ENCODE assay signal across 8 cellular contexts in the genomic region with DNA sequence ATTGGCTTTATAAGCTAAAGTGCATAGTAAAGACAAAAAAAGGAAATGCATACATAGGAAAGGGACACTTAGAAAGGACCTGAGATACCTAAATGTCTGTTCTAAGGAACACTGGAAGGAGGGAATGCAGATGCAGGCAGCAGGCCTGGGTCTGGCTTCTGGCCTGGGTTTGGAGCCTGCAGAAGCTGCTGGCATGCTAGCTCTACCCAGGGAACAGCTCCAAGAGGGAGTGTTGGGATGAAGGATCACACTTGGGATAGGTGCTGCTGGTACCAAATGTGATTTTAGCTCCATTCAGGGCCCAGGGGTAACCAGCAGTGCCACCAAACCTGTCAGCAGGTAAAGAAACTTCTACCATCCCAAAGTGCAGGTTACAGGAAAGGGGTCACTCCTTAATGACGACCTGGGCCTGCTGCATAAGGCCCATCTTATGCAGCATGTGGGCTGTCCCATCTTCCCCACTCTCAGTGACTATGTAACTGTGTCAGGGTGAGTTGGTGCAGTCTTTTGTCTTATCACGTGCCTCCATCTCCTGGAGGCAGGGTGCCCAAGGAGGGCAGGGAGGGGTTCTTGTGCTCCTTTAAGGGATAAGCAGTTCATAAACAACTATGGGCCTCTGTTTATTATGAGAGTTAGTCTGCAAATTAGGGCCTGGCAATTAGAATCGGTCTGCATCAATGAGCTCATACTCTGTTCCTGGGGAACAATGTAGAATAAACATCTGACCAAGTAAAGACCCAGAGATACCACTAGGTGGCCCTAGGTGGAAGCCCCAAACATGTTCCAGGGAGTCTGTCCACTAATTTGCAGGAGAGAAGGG. TPM values are rescaled to one million over a fixed set of nuclear protein-coding genes. Genes with fewer than 3 reads are reported as not detected.
A peak's percentile ranks its signal among the peaks of the same experiment; 100 is the strongest.
DNase-seq lines count a peak whose midpoint lies in the region; ATAC-seq and TF ChIP-seq lines count a peak whose summit lies in the region.

No MANE protein-coding gene starts in this region.

- intact Hi-C loops in IMR-90 (cut with micrococcal nuclease): loop anchor here (1.0 kb wide), 1 partner anchor 77 kb away; no protein-coding TSS in a partner anchor

- H3K27me3 ChIP-seq in IMR-90 (ENCODE audit: control insufficient read depth, insufficient read depth, low read length): no peaks in the 10 kb centered on the region
- no peaks in the 10 kb centered on the region for H3K27me3 ChIP-seq in mesenchymal stem cell (ENCODE audit: control insufficient read depth in 1 of 2, insufficient read depth in 1 of 2, low read length in 2 of 2)

- no peak for TF ChIP-seq POLR2A in IMR-90 (IDR thresholded peaks at IDR 0.05; ENCODE audit: low read depth, low read length)

- WGBS in IMR-90 (ENCODE audit: extremely low coverage in 2 of 2, insufficient read length in 1 of 2), 2 experiments: no CpG with 5 or more reads among the region's 3 CpGs
- WGBS in mesenchymal stem cell: 80% methylated on average over 2 of the region's 3 CpGs

- H2AK9ac ChIP-seq in IMR-90 (replicated peaks; ENCODE audit: low read depth, low read length, poor library complexity): peak overlapping the region; percentile 18

- H3K79me1 ChIP-seq in IMR-90 (ENCODE audit: low read depth in 1 of 2, low read length in 2 of 2): peaks cover 4 to 12% of the 10 kb centered on the region in 2 experiments; a peak in 2 of 4 replicates
- H3K79me1 ChIP-seq in mesenchymal stem cell (replicated peaks; ENCODE audit: low read length, poor library complexity, severe bottlenecking): peaks cover 15% of the 10 kb centered on the region

- H2BK120ac ChIP-seq in IMR-90 (ENCODE audit: low read depth, low read length): no peak overlapping the region
- no peak overlapping the region for H2BK120ac ChIP-seq in mesenchymal stem cell (ENCODE audit: low read depth, low read length)

- BruUV-seq in IMR-90 (replicated peaks; lab: Mats Ljungman, UMichigan): no TSS peak

- CTCF ChIA-PET in IMR-90 (lab: Yijun Ruan, JAX): interaction anchor here (0.6 to 2.0 kb wide), 8 partner anchors 8 to 135 kb away, joined by 3 to 8 read pairs (median 4); no protein-coding TSS in a partner anchor

- no peak overlapping the region for H4K5ac ChIP-seq in IMR-90 (ENCODE audit: low read depth, low read length)

- H3K18ac ChIP-seq in IMR-90 (ENCODE audit: low read depth, low read length) (no peak overlapping the region), mesenchymal stem cell (ENCODE audit: low read depth in 1 of 2, low read length in 2 of 2) (no peak overlapping the region)

- no peak overlapping the region for H3K23ac ChIP-seq in IMR-90 (ENCODE audit: low read depth, low read length)
- no peak overlapping the region for H3K23ac ChIP-seq in mesenchymal stem cell (ENCODE audit: low read length in 2 of 2)

- H3K4me2 ChIP-seq in IMR-90 (ENCODE audit: low read depth, low read length) (no peak overlapping the region), mesenchymal stem cell (ENCODE audit: low read length, poor library complexity, severe bottlenecking) (no peak overlapping the region)

- no peak overlapping the region for H2BK5ac ChIP-seq in IMR-90 (ENCODE audit: low read depth, low read length, poor library complexity, severe bottlenecking)
- H2BK5ac ChIP-seq in mesenchymal stem cell (ENCODE audit: low read depth, low read length, poor library complexity, severe bottlenecking): no peak overlapping the region

- H4K20me1 ChIP-seq in IMR-90 (ENCODE audit: insufficient read depth, low read length): peaks cover 17% of the 10 kb centered on the region

- POLR2A ChIA-PET in IMR-90 (lab: Charles Lee; ENCODE audit: unreplicated experiment): interaction anchor here (0.5 kb wide), 1 partner anchor 29 kb away, joined by 3 read pairs; no protein-coding TSS in a partner anchor

- in situ Hi-C loops in IMR-90 (cut with MboI; ENCODE audit: low sequenced_read_pairs) (no loop called here), SK-MEL-5 (cut with HindIII; ENCODE audit: low pct_unique_long_range_greater_than_20kb, low sequenced_read_pairs) (no loop called here)

- no peak overlapping the region for H3K14ac ChIP-seq in IMR-90 (replicated peaks; ENCODE audit: low read depth, low read length)
- no peak overlapping the region for H3K14ac ChIP-seq in mesenchymal stem cell (ENCODE audit: low read length in 2 of 2)

- peak overlapping the region; percentile 50 for H2AFZ ChIP-seq in IMR-90 (replicated peaks; ENCODE audit: low read length, poor library complexity)
- H2AFZ ChIP-seq in mesenchymal stem cell (ENCODE audit: low read depth, low read length): no peak overlapping the region

- no peak overlapping the region for H3K4me3 ChIP-seq in IMR-90 (ENCODE audit: insufficient read depth, low read depth, low read length)
- no peak overlapping the region for H3K4me3 ChIP-seq in mesenchymal stem cell (ENCODE audit: insufficient read depth in 1 of 2, low read depth in 1 of 2, low read length in 2 of 2)

- H3K9me1 ChIP-seq in IMR-90 (ENCODE audit: insufficient read depth, low read length): no peaks in the 10 kb centered on the region

- peaks cover 76% of the 10 kb centered on the region for H3K36me3 ChIP-seq in IMR-90 (ENCODE audit: control insufficient read depth, insufficient read depth, low read length)
- peaks cover 75 to 97% of the 10 kb centered on the region in 2 experiments for H3K36me3 ChIP-seq in mesenchymal stem cell (ENCODE audit: control insufficient read depth in 1 of 2, insufficient read depth in 2 of 2, low read depth in 1 of 2, low read length in 2 of 2)

- H3K27ac ChIP-seq in IMR-90 (ENCODE audit: insufficient read depth, low read length): peak overlapping the region; percentile 11; the same call in 1 of the 2 replicates
- H3K27ac ChIP-seq in mesenchymal stem cell (ENCODE audit: low read length, poor library complexity, severe bottlenecking): no peak overlapping the region

- H3K9ac ChIP-seq in IMR-90 (ENCODE audit: low read depth, low read length) (no peak overlapping the region), mesenchymal stem cell (ENCODE audit: low read length) (no peak overlapping the region)

- no peak overlapping the region for H2BK12ac ChIP-seq in mesenchymal stem cell (ENCODE audit: low read length in 2 of 2)

- H4K8ac ChIP-seq in IMR-90 (ENCODE audit: low read depth in 2 of 2, low read length in 2 of 2): no peak overlapping the region
- peak overlapping the region; percentile 20 for H4K8ac ChIP-seq in mesenchymal stem cell (ENCODE audit: low read length)

- no peak overlapping the region for H2BK20ac ChIP-seq in IMR-90 (ENCODE audit: low read depth, low read length)

- peaks cover 3% of the 10 kb centered on the region; the same call in 1 of the 2 replicates for H3K4me1 ChIP-seq in IMR-90 (ENCODE audit: control insufficient read depth, insufficient read depth, low read length)
- peaks cover 11% of the 10 kb centered on the region for H3K4me1 ChIP-seq in mesenchymal stem cell (ENCODE audit: control insufficient read depth, insufficient read depth, low read depth, low read length)

- H3K4ac ChIP-seq in IMR-90 (ENCODE audit: low read depth, low read length) (no peak overlapping the region), mesenchymal stem cell (ENCODE audit: low read depth in 1 of 2, low read length in 2 of 2) (no peak overlapping the region)

- DNase-seq in activated CD4-positive, CD25-positive, alpha-beta regulatory T cell (lab: John Stamatoyannopoulos, UW): no peak
- DNase-seq in IMR-90: peak; percentile 55
- peak; percentile 70 for DNase-seq in SK-MEL-5 (ENCODE audit: low read depth, low spot score)
- peak; percentile 42 to 72 for DNase-seq in dermis microvascular lymphatic vessel endothelial cell (ENCODE audit: low read depth in 2 of 2)
- peak; percentile 61 for DNase-seq in mesenchymal stem cell
- DNase-seq in NCI-H187 treated with DMSO at 0.1 percent for 48 hours (lab: John Stamatoyannopoulos, UW): no peak

- TF ChIP-seq RAD21 in IMR-90 (IDR thresholded peaks at IDR 0.05; ENCODE audit: low read length): peak; percentile 57

- dilution Hi-C loops in IMR-90 (cut with HindIII; ENCODE audit: low sequenced_read_pairs, unreplicated experiment): no loop called here

- H3K9me3 ChIP-seq in IMR-90 (ENCODE audit: control insufficient read depth, insufficient read depth, low read length) (no peaks in the 10 kb centered on the region), mesenchymal stem cell (ENCODE audit: control insufficient read depth, low read length) (no peaks in the 10 kb centered on the region)

- no peak overlapping the region for H2AK5ac ChIP-seq in IMR-90 (ENCODE audit: low read depth, low read length)
- H2AK5ac ChIP-seq in mesenchymal stem cell (ENCODE audit: low read length, severe bottlenecking): peak overlapping the region; percentile 16

- peak; percentile 62 to 67 for ATAC-seq in activated CD4-positive, CD25-positive, alpha-beta regulatory T cell treated with anti-CD3 and anti-CD28 coated beads, Interleukin-2, amount 50 U/mL, for 24 hours
- peak; percentile 95 for ATAC-seq in IMR-90 (ENCODE audit: low read depth)
- ATAC-seq in HG03095 (IDR thresholded peaks at IDR 0.05; ENCODE audit: unreplicated experiment): no peak

- peak; percentile 72 for TF ChIP-seq CTCF in IMR-90 (conservative IDR thresholded peaks at IDR 0.05; ENCODE audit: low read depth, low read length)

- no peak overlapping the region for H4K91ac ChIP-seq in IMR-90 (ENCODE audit: insufficient read depth, low read depth, low read length)
- peak overlapping the region; percentile 29 for H4K91ac ChIP-seq in mesenchymal stem cell (ENCODE audit: low read length)

- H3K56ac ChIP-seq in IMR-90 (ENCODE audit: extremely low read depth, insufficient read depth, low read length): no peak overlapping the region

- no peak overlapping the region for H2BK15ac ChIP-seq in IMR-90 (ENCODE audit: low read depth, low read length)
- H2BK15ac ChIP-seq in mesenchymal stem cell (ENCODE audit: low read depth, poor library complexity, severe bottlenecking): no peak overlapping the region

RNA-seq across cellular contexts. Expression of a gene that starts 26.9 kb away (rescaled TPM):
- 28.3 and 33.2 TPM in 2 replicates for total RNA-seq in IMR-90 (2012; rRNA removed)
- 36.7 and 44.5 TPM in 2 replicates for polyA plus RNA-seq in IMR-90 (2012; rRNA removed)
- polyA plus RNA-seq in IMR-90 (2012; cell fraction: cytosol; rRNA removed): 30.9 and 31.3 TPM in 2 replicates
- 35.8 and 39.4 TPM in 2 replicates for polyA plus RNA-seq in IMR-90 (2012; cell fraction: nucleus; rRNA removed; ENCODE audit: low replicate concordance)
- total RNA-seq in SK-MEL-5 (2014; rRNA removed; shearing (Covaris generic)): 53.7 and 54.8 TPM in 2 replicates
- 38.8 and 46.3 TPM in 2 replicates for polyA plus RNA-seq in SK-MEL-5 (2015; cell fraction: cytosol; rRNA removed)
- 42.0 and 51.8 TPM in 2 replicates for polyA plus RNA-seq in SK-MEL-5 (2015; cell fraction: nucleus; rRNA removed)
- 20.0 and 24.1 TPM in 2 replicates for total RNA-seq in dermis microvascular lymphatic vessel endothelial cell
- polyA plus RNA-seq in mesenchymal stem cell (2013, experiment 1 of 2): 34.0 TPM
- polyA plus RNA-seq in mesenchymal stem cell (2013, experiment 2 of 2): 31.9 TPM

RNA-seq across cellular contexts. Expression of a gene that starts 31.7 kb away (rescaled TPM):
- total RNA-seq in IMR-90 (2012; rRNA removed) (46.7 and 60.9 TPM in 2 replicates), dermis microvascular lymphatic vessel endothelial cell (22.5 and 38.9 TPM in 2 replicates)
- 8.5 and 10.9 TPM in 2 replicates for polyA plus RNA-seq in IMR-90 (2012; rRNA removed)
- 4.3 and 5.4 TPM in 2 replicates for polyA plus RNA-seq in IMR-90 (2012; cell fraction: cytosol; rRNA removed)
- 5.7 and 9.9 TPM in 2 replicates for polyA plus RNA-seq in IMR-90 (2012; cell fraction: nucleus; rRNA removed; ENCODE audit: low replicate concordance)
- 20.3 and 21.0 TPM in 2 replicates for total RNA-seq in SK-MEL-5 (2014; rRNA removed; shearing (Covaris generic))
- polyA plus RNA-seq in SK-MEL-5 (2015; cell fraction: cytosol; rRNA removed): 18.9 and 25.4 TPM in 2 replicates
- polyA plus RNA-seq in SK-MEL-5 (2015; cell fraction: nucleus; rRNA removed): 16.0 and 17.8 TPM in 2 replicates
- polyA plus RNA-seq in mesenchymal stem cell (2013, experiment 1 of 2): 13.4 TPM
- 12.3 TPM for polyA plus RNA-seq in mesenchymal stem cell (2013, experiment 2 of 2)

RNA-seq across cellular contexts. Expression of a gene that starts 58.0 kb away (rescaled TPM):
- total RNA-seq in IMR-90 (2012; rRNA removed) (35.3 and 43.9 TPM in 2 replicates), dermis microvascular lymphatic vessel endothelial cell (38.0 and 50.1 TPM in 2 replicates)
- polyA plus RNA-seq in IMR-90 (2012; rRNA removed): 44.5 and 50.3 TPM in 2 replicates
- polyA plus RNA-seq in IMR-90 (2012; cell fraction: cytosol; rRNA removed): 22.3 and 29.0 TPM in 2 replicates
- 11.2 and 31.2 TPM in 2 replicates for polyA plus RNA-seq in IMR-90 (2012; cell fraction: nucleus; rRNA removed; ENCODE audit: low replicate concordance)
- 40.5 and 42.4 TPM in 2 replicates for total RNA-seq in SK-MEL-5 (2014; rRNA removed; shearing (Covaris generic))
- polyA plus RNA-seq in SK-MEL-5 (2015; cell fraction: cytosol; rRNA removed): 80.7 and 102 TPM in 2 replicates
- 30.6 and 31.6 TPM in 2 replicates for polyA plus RNA-seq in SK-MEL-5 (2015; cell fraction: nucleus; rRNA removed)
- 80.8 TPM for polyA plus RNA-seq in mesenchymal stem cell (2013, experiment 1 of 2)
- polyA plus RNA-seq in mesenchymal stem cell (2013, experiment 2 of 2): 80.1 TPM

Comparison
In these comparisons a context has a peak if more than half of its experiments do, and no peak if none do; other contexts are left out.
1. DNase-seq: peak in IMR-90 (single experiment), SK-MEL-5 (single experiment), dermis microvascular lymphatic vessel endothelial cell (2 of 2) and mesenchymal stem cell (single experiment); none in activated CD4-positive, CD25-positive, alpha-beta regulatory T cell (0 of 4) and NCI-H187 treated with DMSO at 0.1 percent for 48 hours (single experiment).